In the genomic region with DNA sequence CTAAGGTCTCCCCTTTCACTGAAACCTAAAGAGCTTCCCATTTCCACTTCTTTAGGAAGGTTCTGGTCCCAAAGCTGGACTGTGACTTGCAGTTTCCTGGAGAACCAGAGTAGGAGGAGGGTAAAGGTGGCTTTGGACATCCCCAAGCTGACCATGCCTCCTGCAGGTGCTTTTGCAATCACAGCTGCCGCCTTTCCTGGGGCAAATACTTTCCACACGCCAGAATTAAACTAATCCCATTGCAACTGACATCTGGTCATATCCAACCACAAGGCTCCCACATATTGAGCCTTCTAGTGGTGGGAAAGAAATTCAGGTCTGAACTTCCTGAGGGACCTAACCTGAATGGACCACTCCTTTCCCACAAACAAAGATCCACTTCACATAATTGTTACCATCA, we compare ENCODE assay signal across 23 cellular contexts.
"Had no signal": no experiment of that assay in that cellular context is flagged by ENCODE, and none has a peak within 500 bp of the region (broad histone marks: within the 10 kb centered on the region; RNA-seq: fewer than 3 reads in every experiment).

No MANE protein-coding gene starts in this region.

- H3K4me3 Mint-ChIP-seq: dendritic cell treated with granulocyte-macrophage colony-stimulating factor and Interleukin-4, amounts not matched to agents 40 ng/mL and 50 ng/mL, for 4 days; effector memory CD8-positive, alpha-beta T cell; immature natural killer cell; naive B cell; nephron; stimulated activated effector memory CD8-positive, alpha-beta T cell treated with anti-CD3 and anti-CD28 coated beads, Interleukin-12 subunit alpha, Interleukin-12 subunit beta, amount 100 ng/mL, for 72 hours; stimulated activated naive CD8-positive, alpha-beta T cell treated with anti-CD3 and anti-CD28 coated beads, Interleukin-15, amount 100 ng/mL, for 72 hours had no signal

- H3K27me3 ChIP-seq: esophagus muscularis mucosa, gastroesophageal sphincter, testis, tibial nerve, upper lobe of right lung, vagina had no signal

- H3K36me3 Mint-ChIP-seq: immature natural killer cell; naive B cell; stimulated activated effector memory CD8-positive, alpha-beta T cell treated with anti-CD3 and anti-CD28 coated beads, Interleukin-12 subunit alpha, Interleukin-12 subunit beta, amount 100 ng/mL, for 72 hours had no signal

- DNase-seq: effector memory CD8-positive, alpha-beta T cell; glutamatergic neuron; immature natural killer cell; left colon; mesenchymal stem cell; midbrain; naive B cell; occipital lobe; stimulated activated CD4-positive, alpha-beta T cell treated with anti-CD3 and anti-CD28 coated beads, Interleukin-4, amount 100 ng/mL, for 1 hour; stimulated activated CD8-positive, alpha-beta memory T cell treated with anti-CD3 and anti-CD28 coated beads, Interleukin-4, amount 100 ng/mL, for 48 hours had no signal

- ATAC-seq: effector memory CD8-positive, alpha-beta T cell; gastroesophageal sphincter; left colon; stimulated activated effector memory CD8-positive, alpha-beta T cell treated with anti-CD3 and anti-CD28 coated beads, Interleukin-12 subunit alpha, Interleukin-12 subunit beta, amount 100 ng/mL, for 72 hours; stimulated activated naive CD8-positive, alpha-beta T cell treated with anti-CD3 and anti-CD28 coated beads, Interleukin-15, amount 100 ng/mL, for 72 hours had no signal

- H3K27ac Mint-ChIP-seq: dendritic cell treated with granulocyte-macrophage colony-stimulating factor and Interleukin-4, amounts not matched to agents 40 ng/mL and 50 ng/mL, for 4 days; effector memory CD8-positive, alpha-beta T cell; immature natural killer cell; nephron; stimulated activated effector memory CD8-positive, alpha-beta T cell treated with anti-CD3 and anti-CD28 coated beads, Interleukin-12 subunit alpha, Interleukin-12 subunit beta, amount 100 ng/mL, for 72 hours had no signal

- H2AFZ ChIP-seq: parathyroid adenoma had no signal

- H3K9me3 ChIP-seq: esophagus muscularis mucosa, gastroesophageal sphincter, testis, tibial nerve, upper lobe of right lung, vagina had no signal

- H3K4me1 ChIP-seq: upper lobe of right lung, vagina had no signal

- H3K9me3 Mint-ChIP-seq: dendritic cell treated with granulocyte-macrophage colony-stimulating factor and Interleukin-4, amounts not matched to agents 40 ng/mL and 50 ng/mL, for 4 days; effector memory CD8-positive, alpha-beta T cell; immature natural killer cell; nephron; stimulated activated effector memory CD8-positive, alpha-beta T cell treated with anti-CD3 and anti-CD28 coated beads, Interleukin-12 subunit alpha, Interleukin-12 subunit beta, amount 100 ng/mL, for 72 hours; stimulated activated naive CD8-positive, alpha-beta T cell treated with anti-CD3 and anti-CD28 coated beads, Interleukin-15, amount 100 ng/mL, for 72 hours had no signal

- H3K4me1 Mint-ChIP-seq: immature natural killer cell; stimulated activated naive CD8-positive, alpha-beta T cell treated with anti-CD3 and anti-CD28 coated beads, Interleukin-15, amount 100 ng/mL, for 72 hours had no signal

- H3K36me3 ChIP-seq: esophagus muscularis mucosa, gastroesophageal sphincter, tibial nerve, upper lobe of right lung, vagina had no signal

- H3K4me3 ChIP-seq: esophagus muscularis mucosa, gastroesophageal sphincter, lung, testis, tibial nerve, upper lobe of right lung, vagina had no signal

- H3K27ac ChIP-seq: epithelial cell of prostate, esophagus muscularis mucosa, gastroesophageal sphincter, parathyroid adenoma, testis, tibial nerve, upper lobe of right lung, vagina had no signal
